Comparison of ENCODE assay signal across 31 cellular contexts in genomic region chr20:46157076-46157592, GRCh38.
"Had no signal": no experiment of that assay in that cellular context is flagged by ENCODE, and none has a peak within 500 bp of the region (broad histone marks: within the 10 kb centered on the region; RNA-seq: fewer than 3 reads in every experiment).

No MANE protein-coding gene starts in this region.

- H3K36me3 Mint-ChIP-seq: naive B cell; natural killer cell treated with Interleukin-12 subunit alpha and Interleukin-12 subunit beta and Interleukin-15 and Interleukin-18, amount 100 ng/mL, for 72 hours; stimulated activated memory B cell treated with anti-CD40 and anti-IgM and Interleukin-4, amounts not matched to agents 10 μg/mL and 1 μg/mL and 100 μg/mL, for 72 hours had no signal

- H3K4me3 Mint-ChIP-seq: naive B cell; naive thymus-derived CD8-positive, alpha-beta T cell; natural killer cell treated with Interleukin-12 subunit alpha and Interleukin-12 subunit beta and Interleukin-15 and Interleukin-18, amount 100 ng/mL, for 72 hours; nephron progenitor cell; neural crest cell; stimulated activated memory B cell treated with anti-CD40 and anti-IgM and Interleukin-4, amounts not matched to agents 10 μg/mL and 1 μg/mL and 100 μg/mL, for 72 hours; stimulated activated naive CD8-positive, alpha-beta T cell treated with anti-CD3 and anti-CD28 coated beads, Interleukin-15, amount 100 ng/mL, for 72 hours had no signal

- H3K4me1 ChIP-seq: parathyroid adenoma, psoas muscle, spleen, suprapubic skin, testis, tibial artery, transverse colon, upper lobe of left lung, vagina had no signal

- H3K79me2 ChIP-seq: parathyroid adenoma had no signal

- H3K9me3 Mint-ChIP-seq: naive B cell; naive thymus-derived CD8-positive, alpha-beta T cell; natural killer cell treated with Interleukin-12 subunit alpha and Interleukin-12 subunit beta and Interleukin-15 and Interleukin-18, amount 100 ng/mL, for 72 hours; nephron progenitor cell; neural crest cell; stimulated activated memory B cell treated with anti-CD40 and anti-IgM and Interleukin-4, amounts not matched to agents 10 μg/mL and 1 μg/mL and 100 μg/mL, for 72 hours; stimulated activated naive CD8-positive, alpha-beta T cell treated with anti-CD3 and anti-CD28 coated beads, Interleukin-15, amount 100 ng/mL, for 72 hours had no signal

- H3K36me3 ChIP-seq: spleen, suprapubic skin, tibial artery, transverse colon, upper lobe of left lung, vagina had no signal

- H2AFZ ChIP-seq: parathyroid adenoma had no signal

- DNase-seq: naive B cell; nephron progenitor cell; occipital lobe; psoas muscle; right cardiac atrium; spleen; stimulated activated CD4-positive, alpha-beta T cell treated with anti-CD3 and anti-CD28 coated beads, Interleukin-12 subunit alpha, Interleukin-12 subunit beta, amount 100 ng/mL, for 4 hours; stimulated activated CD4-positive, alpha-beta T cell treated with anti-CD3 and anti-CD28 coated beads, Interleukin-1b, Interleukin-23, amount 100 ng/mL, for 48 hours; stimulated activated CD4-positive, alpha-beta T cell treated with anti-CD3 and anti-CD28 coated beads, Interleukin-4, amount 100 ng/mL, for 1 hour; stimulated activated CD4-positive, alpha-beta T cell treated with anti-CD3 and anti-CD28 coated beads, Interleukin-4, amount 100 ng/mL, for 4 hours; stimulated activated CD8-positive, alpha-beta memory T cell treated with anti-CD3 and anti-CD28 coated beads, Interleukin-4, amount 100 ng/mL, for 48 hours; stimulated activated naive CD4-positive, alpha-beta T cell; stimulated activated naive CD8-positive, alpha-beta T cell treated with anti-CD3 and anti-CD28 coated beads, Interleukin-15, amount 100 ng/mL, for 72 hours; stimulated activated naive CD8-positive, alpha-beta T cell treated with anti-CD3 and anti-CD28 coated beads, Interleukin-15, Interleukin-2, amounts not matched to agents 100 U/mL and 50 U/mL, for 24 hours; substantia nigra; testis; tibial artery; transverse colon; upper lobe of left lung had no signal

- FAIRE-seq: urothelium cell line had no signal

- H3K4me3 ChIP-seq: psoas muscle, skin epidermis, smooth muscle cell, spleen, suprapubic skin, testis, tibial artery, transverse colon, upper lobe of left lung, vagina had no signal

- H3K27ac ChIP-seq: parathyroid adenoma, psoas muscle, skin epidermis, spleen, suprapubic skin, testis, tibial artery, transverse colon, upper lobe of left lung, vagina had no signal

- H3K9ac ChIP-seq: parathyroid adenoma had no signal

- H3K27me3 ChIP-seq: testis, vagina had no signal

- H3K27ac Mint-ChIP-seq: naive B cell; natural killer cell treated with Interleukin-12 subunit alpha and Interleukin-12 subunit beta and Interleukin-15 and Interleukin-18, amount 100 ng/mL, for 72 hours; nephron progenitor cell; progenitor cell of endocrine pancreas; stimulated activated memory B cell treated with anti-CD40 and anti-IgM and Interleukin-4, amounts not matched to agents 10 μg/mL and 1 μg/mL and 100 μg/mL, for 72 hours; stimulated activated naive CD8-positive, alpha-beta T cell treated with anti-CD3 and anti-CD28 coated beads, Interleukin-15, amount 100 ng/mL, for 72 hours had no signal

- H3K9me3 ChIP-seq: psoas muscle, spleen, suprapubic skin, testis, tibial artery, transverse colon, upper lobe of left lung, vagina had no signal

- H3K4me1 Mint-ChIP-seq: naive B cell; naive thymus-derived CD8-positive, alpha-beta T cell; neural crest cell; stimulated activated memory B cell treated with anti-CD40 and anti-IgM and Interleukin-4, amounts not matched to agents 10 μg/mL and 1 μg/mL and 100 μg/mL, for 72 hours; stimulated activated naive CD8-positive, alpha-beta T cell treated with anti-CD3 and anti-CD28 coated beads, Interleukin-15, amount 100 ng/mL, for 72 hours had no signal

- H3K4me2 ChIP-seq: smooth muscle cell had no signal

- ATAC-seq: naive thymus-derived CD8-positive, alpha-beta T cell; psoas muscle; right cardiac atrium; sciatic nerve; stimulated activated memory B cell treated with anti-CD40 and anti-IgM and Interleukin-4, amounts not matched to agents 10 μg/mL and 1 μg/mL and 100 μg/mL, for 72 hours; stimulated activated naive CD8-positive, alpha-beta T cell treated with anti-CD3 and anti-CD28 coated beads, Interleukin-15, amount 100 ng/mL, for 72 hours; stimulated activated naive CD8-positive, alpha-beta T cell treated with anti-CD3 and anti-CD28 coated beads, Interleukin-15, Interleukin-2, amounts not matched to agents 100 U/mL and 50 U/mL, for 24 hours had no signal

- H3K27me3 Mint-ChIP-seq: stimulated activated naive CD8-positive, alpha-beta T cell treated with anti-CD3 and anti-CD28 coated beads, Interleukin-15, amount 100 ng/mL, for 72 hours had no signal
